Comparison of ENCODE assay signal across 1 cellular context in genomic region chr2:69272803-69273471, GRCh38.
TF ChIP-seq lines count a peak whose summit lies in the region.

No MANE protein-coding gene starts in this region.

TF ChIP-seq in HepG2, 621 proteins besides CTCF, POLR2A, EP300 and RAD21 (continued from another document and continues in another):
- TF ChIP-seq, protein P1, sequence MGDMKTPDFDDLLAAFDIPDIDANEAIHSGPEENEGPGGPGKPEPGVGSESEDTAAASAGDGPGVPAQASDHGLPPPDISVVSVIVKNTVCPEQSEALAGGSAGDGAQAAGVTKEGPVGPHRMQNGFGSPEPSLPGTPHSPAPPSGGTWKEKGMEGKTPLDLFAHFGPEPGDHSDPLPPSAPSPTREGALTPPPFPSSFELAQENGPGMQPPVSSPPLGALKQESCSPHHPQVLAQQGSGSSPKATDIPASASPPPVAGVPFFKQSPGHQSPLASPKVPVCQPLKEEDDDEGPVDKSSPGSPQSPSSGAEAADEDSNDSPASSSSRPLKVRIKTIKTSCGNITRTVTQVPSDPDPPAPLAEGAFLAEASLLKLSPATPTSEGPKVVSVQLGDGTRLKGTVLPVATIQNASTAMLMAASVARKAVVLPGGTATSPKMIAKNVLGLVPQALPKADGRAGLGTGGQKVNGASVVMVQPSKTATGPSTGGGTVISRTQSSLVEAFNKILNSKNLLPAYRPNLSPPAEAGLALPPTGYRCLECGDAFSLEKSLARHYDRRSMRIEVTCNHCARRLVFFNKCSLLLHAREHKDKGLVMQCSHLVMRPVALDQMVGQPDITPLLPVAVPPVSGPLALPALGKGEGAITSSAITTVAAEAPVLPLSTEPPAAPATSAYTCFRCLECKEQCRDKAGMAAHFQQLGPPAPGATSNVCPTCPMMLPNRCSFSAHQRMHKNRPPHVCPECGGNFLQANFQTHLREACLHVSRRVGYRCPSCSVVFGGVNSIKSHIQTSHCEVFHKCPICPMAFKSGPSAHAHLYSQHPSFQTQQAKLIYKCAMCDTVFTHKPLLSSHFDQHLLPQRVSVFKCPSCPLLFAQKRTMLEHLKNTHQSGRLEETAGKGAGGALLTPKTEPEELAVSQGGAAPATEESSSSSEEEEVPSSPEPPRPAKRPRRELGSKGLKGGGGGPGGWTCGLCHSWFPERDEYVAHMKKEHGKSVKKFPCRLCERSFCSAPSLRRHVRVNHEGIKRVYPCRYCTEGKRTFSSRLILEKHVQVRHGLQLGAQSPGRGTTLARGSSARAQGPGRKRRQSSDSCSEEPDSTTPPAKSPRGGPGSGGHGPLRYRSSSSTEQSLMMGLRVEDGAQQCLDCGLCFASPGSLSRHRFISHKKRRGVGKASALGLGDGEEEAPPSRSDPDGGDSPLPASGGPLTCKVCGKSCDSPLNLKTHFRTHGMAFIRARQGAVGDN (CRISPR knock-in tag; IDR thresholded peaks at IDR 0.05): peak; percentile 69
- TF ChIP-seq ZNF556 (CRISPR knock-in tag; IDR thresholded peaks at IDR 0.05; ENCODE audit: borderline replicate concordance) (peak; percentile 50; the same call in 1 of the 2 replicates), HDAC1 (CRISPR knock-in tag; IDR thresholded peaks at IDR 0.05) (peak; percentile 54; the same call in 1 of the 2 replicates), FUBP1 (CRISPR knock-in tag; IDR thresholded peaks at IDR 0.05; ENCODE audit: borderline replicate concordance) (0 out of 2 replicates have a peak, but pooled peaks have one; percentile 46), HNF4A (CRISPR knock-in tag; IDR thresholded peaks at IDR 0.05) (peak; percentile 81), HOXA7 (CRISPR knock-in tag; IDR thresholded peaks at IDR 0.05) (no peak), SP1 (IDR thresholded peaks at IDR 0.05) (no peak), SP1 (CRISPR knock-in tag; IDR thresholded peaks at IDR 0.05) (0 out of 2 replicates have a peak, but pooled peaks have one; percentile 17), NFKBIZ (CRISPR knock-in tag; IDR thresholded peaks at IDR 0.05) (0 out of 2 replicates have a peak, but pooled peaks have one; percentile 28), ZNF331 (CRISPR knock-in tag; IDR thresholded peaks at IDR 0.05) (peak; percentile 63), KLF12 (CRISPR knock-in tag; IDR thresholded peaks at IDR 0.05; ENCODE audit: borderline replicate concordance) (no peak), HOXA3 (CRISPR knock-in tag; IDR thresholded peaks at IDR 0.05) (0 out of 2 replicates have a peak, but pooled peaks have one; percentile 50), ARID4A (CRISPR knock-in tag; IDR thresholded peaks at IDR 0.05; ENCODE audit: borderline replicate concordance) (peak; percentile 40; the same call in 1 of the 2 replicates), ELF1 (CRISPR knock-in tag; IDR thresholded peaks at IDR 0.05) (peak; percentile 46; the same call in 1 of the 2 replicates), HMG20A (CRISPR knock-in tag; IDR thresholded peaks at IDR 0.05; ENCODE audit: borderline replicate concordance) (peak; percentile 23; the same call in 1 of the 2 replicates), FOXP4 (CRISPR knock-in tag; IDR thresholded peaks at IDR 0.05) (peak; percentile 71), NR2F6 (IDR thresholded peaks at IDR 0.05) (no peak), NR2F6 (CRISPR knock-in tag; IDR thresholded peaks at IDR 0.05) (peak; percentile 43; the same call in 1 of the 2 replicates), GATAD2A (CRISPR knock-in tag; IDR thresholded peaks at IDR 0.05) (peak; percentile 67), TAF1 (CRISPR knock-in tag; IDR thresholded peaks at IDR 0.05) (no peak), GTF2F1 (IDR thresholded peaks at IDR 0.05; ENCODE audit: low read length) (no peak), RCOR2 (CRISPR knock-in tag; IDR thresholded peaks at IDR 0.05) (no peak), YY1 (IDR thresholded peaks at IDR 0.05; ENCODE audit: insufficient read depth, insufficient replicate concordance, low read depth, low read length) (peak; percentile 53), ZNF768 (CRISPR knock-in tag; IDR thresholded peaks at IDR 0.05) (0 out of 2 replicates have a peak, but pooled peaks have one; percentile 19), PBX2 (CRISPR knock-in tag; IDR thresholded peaks at IDR 0.05) (no peak), PHF20 (CRISPR knock-in tag; IDR thresholded peaks at IDR 0.05) (no peak), ZBTB38 (CRISPR knock-in tag; IDR thresholded peaks at IDR 0.05) (peak; percentile 100), ATF6 (CRISPR knock-in tag; conservative IDR thresholded peaks at IDR 0.05) (no peak), TARDBP (CRISPR knock-in tag; IDR thresholded peaks at IDR 0.05) (peak; percentile 75; the same call in 1 of the 2 replicates), FOXO1 (CRISPR knock-in tag; IDR thresholded peaks at IDR 0.05) (peak; percentile 18; the same call in 1 of the 2 replicates), LCORL (IDR thresholded peaks at IDR 0.05) (no peak), LCORL (CRISPR knock-in tag; IDR thresholded peaks at IDR 0.05) (peak; percentile 90), PITX1 (CRISPR knock-in tag; IDR thresholded peaks at IDR 0.05) (peak; percentile 15; the same call in 1 of the 2 replicates), ZSCAN20 (CRISPR knock-in tag; IDR thresholded peaks at IDR 0.05; ENCODE audit: borderline replicate concordance) (0 out of 2 replicates have a peak, but pooled peaks have one; percentile 38), SOX6 (IDR thresholded peaks at IDR 0.05) (no peak), SOX6 (CRISPR knock-in tag; IDR thresholded peaks at IDR 0.05) (peak; percentile 69), ZNF317 (CRISPR knock-in tag; IDR thresholded peaks at IDR 0.05) (0 out of 2 replicates have a peak, but pooled peaks have one; percentile 41), KDM2A (CRISPR knock-in tag; IDR thresholded peaks at IDR 0.05; ENCODE audit: borderline replicate concordance, low read depth) (0 out of 2 replicates have a peak, but pooled peaks have one; percentile 50)
- TF ChIP-seq, protein P2, sequence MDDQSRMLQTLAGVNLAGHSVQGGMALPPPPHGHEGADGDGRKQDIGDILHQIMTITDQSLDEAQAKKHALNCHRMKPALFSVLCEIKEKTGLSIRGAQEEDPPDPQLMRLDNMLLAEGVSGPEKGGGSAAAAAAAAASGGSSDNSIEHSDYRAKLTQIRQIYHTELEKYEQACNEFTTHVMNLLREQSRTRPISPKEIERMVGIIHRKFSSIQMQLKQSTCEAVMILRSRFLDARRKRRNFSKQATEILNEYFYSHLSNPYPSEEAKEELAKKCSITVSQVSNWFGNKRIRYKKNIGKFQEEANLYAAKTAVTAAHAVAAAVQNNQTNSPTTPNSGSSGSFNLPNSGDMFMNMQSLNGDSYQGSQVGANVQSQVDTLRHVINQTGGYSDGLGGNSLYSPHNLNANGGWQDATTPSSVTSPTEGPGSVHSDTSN (CRISPR knock-in tag; IDR thresholded peaks at IDR 0.05; ENCODE audit: borderline replicate concordance): no peak
- TF ChIP-seq, protein P3, sequence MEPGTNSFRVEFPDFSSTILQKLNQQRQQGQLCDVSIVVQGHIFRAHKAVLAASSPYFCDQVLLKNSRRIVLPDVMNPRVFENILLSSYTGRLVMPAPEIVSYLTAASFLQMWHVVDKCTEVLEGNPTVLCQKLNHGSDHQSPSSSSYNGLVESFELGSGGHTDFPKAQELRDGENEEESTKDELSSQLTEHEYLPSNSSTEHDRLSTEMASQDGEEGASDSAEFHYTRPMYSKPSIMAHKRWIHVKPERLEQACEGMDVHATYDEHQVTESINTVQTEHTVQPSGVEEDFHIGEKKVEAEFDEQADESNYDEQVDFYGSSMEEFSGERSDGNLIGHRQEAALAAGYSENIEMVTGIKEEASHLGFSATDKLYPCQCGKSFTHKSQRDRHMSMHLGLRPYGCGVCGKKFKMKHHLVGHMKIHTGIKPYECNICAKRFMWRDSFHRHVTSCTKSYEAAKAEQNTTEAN (CRISPR knock-in tag; conservative IDR thresholded peaks at IDR 0.05): no peak
- TF ChIP-seq, protein P4, sequence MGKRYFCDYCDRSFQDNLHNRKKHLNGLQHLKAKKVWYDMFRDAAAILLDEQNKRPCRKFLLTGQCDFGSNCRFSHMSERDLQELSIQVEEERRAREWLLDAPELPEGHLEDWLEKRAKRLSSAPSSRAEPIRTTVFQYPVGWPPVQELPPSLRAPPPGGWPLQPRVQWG (CRISPR knock-in tag; IDR thresholded peaks at IDR 0.05; ENCODE audit: borderline replicate concordance, low read depth): no peak
- TF ChIP-seq, protein P5, sequence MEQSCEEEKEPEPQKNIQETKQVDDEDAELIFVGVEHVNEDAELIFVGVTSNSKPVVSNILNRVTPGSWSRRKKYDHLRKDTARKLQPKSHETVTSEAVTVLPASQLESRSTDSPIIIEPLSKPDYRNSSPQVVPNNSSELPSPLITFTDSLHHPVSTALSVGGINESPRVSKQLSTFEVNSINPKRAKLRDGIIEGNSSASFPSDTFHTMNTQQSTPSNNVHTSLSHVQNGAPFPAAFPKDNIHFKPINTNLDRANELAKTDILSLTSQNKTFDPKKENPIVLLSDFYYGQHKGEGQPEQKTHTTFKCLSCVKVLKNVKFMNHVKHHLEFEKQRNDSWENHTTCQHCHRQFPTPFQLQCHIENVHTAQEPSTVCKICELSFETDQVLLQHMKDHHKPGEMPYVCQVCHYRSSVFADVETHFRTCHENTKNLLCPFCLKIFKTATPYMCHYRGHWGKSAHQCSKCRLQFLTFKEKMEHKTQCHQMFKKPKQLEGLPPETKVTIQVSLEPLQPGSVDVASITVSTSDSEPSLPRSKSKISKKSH (CRISPR knock-in tag; IDR thresholded peaks at IDR 0.05; ENCODE audit: borderline replicate concordance): 0 out of 2 replicates have a peak, but pooled peaks have one; percentile 49
